In the genomic region with DNA sequence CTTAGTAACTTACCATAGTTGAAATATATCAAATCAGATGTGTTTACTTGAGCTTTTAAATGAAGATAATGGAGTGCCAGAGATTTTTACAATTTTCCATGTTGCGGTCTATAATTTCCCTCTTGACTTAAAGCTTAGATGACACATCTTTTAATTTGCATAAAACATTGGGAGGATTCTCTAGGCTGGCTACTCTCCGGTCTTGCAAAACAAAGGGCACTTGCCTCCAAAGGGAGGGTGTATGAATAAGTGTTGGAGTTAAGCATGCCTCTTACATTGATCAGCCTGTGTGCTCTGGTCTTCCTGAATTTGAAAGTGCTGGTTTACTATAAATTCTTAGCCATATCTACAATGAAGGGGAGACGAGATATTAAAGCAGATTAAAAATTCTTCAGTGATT, we compare ENCODE assay signal across 18 cellular contexts.
DNase-seq lines count a peak whose midpoint lies in the region; ATAC-seq and TF ChIP-seq lines count a peak whose summit lies in the region.
"Had no signal": no experiment of that assay in that cellular context is flagged by ENCODE, and none has a peak within 500 bp of the region (broad histone marks: within the 10 kb centered on the region; RNA-seq: fewer than 3 reads in every experiment).

No MANE protein-coding gene starts in this region.

- no peak for TF ChIP-seq CTCF in foreskin fibroblast (IDR thresholded peaks at IDR 0.05; ENCODE audit: low read depth, low read length)
- no peak for TF ChIP-seq CTCF in brain microvascular endothelial cell (IDR thresholded peaks at IDR 0.05; ENCODE audit: low read depth, low read length, missing control alignments)

- DNase-seq in DMS79 (lab: John Stamatoyannopoulos, UW) (peak; percentile 32), HS-5 (ENCODE audit: low read depth) (peak; percentile 15), adipocyte (ENCODE audit: low read depth) (peak; percentile 10), foreskin fibroblast (peak; percentile 45 to 64), KBM-7 (no peak), brain microvascular endothelial cell (no peak)
- no peak for DNase-seq in activated naive CD4-positive, alpha-beta T cell treated with Interleukin-2 at 50 U/mL for 16 hours
- DNase-seq: AML-193, COR-L47, NCI-H1048, NCI-H1436 treated with DMSO at 0.1 percent for 48 hours, NCI-H2081 treated with DMSO at 0.1 percent for 48 hours, NCI-H2227 treated with DMSO at 0.1 percent for 48 hours, PC-3, SW 1271 had no signal

- no peaks in the 10 kb centered on the region for H3K4me1 ChIP-seq in adipocyte (ENCODE audit: control insufficient read depth, insufficient read depth, low read length)
- H3K4me1 ChIP-seq: A549, HAP-1 had no signal

- peaks cover 5% of the 10 kb centered on the region for H3K9me3 ChIP-seq in adipocyte (ENCODE audit: control insufficient read depth, low read length)
- H3K9me3 ChIP-seq: A549, HAP-1 had no signal

- H3K36me3 ChIP-seq in adipocyte (ENCODE audit: control insufficient read depth, insufficient read depth, low read length, severe bottlenecking) (no peaks in the 10 kb centered on the region), brain microvascular endothelial cell (replicated peaks) (no peaks in the 10 kb centered on the region)
- H3K36me3 ChIP-seq: HAP-1 had no signal

- no peak for ATAC-seq in HG02852 (IDR thresholded peaks at IDR 0.05; ENCODE audit: unreplicated experiment)
- ATAC-seq: A549, PC-3 had no signal

- in situ Hi-C loops in KBM-7 (cut with MboI; ENCODE audit: low pct_unique_long_range_greater_than_20kb, low sequenced_read_pairs): no loop called here
- in situ Hi-C loops in brain microvascular endothelial cell (cut with HindIII; ENCODE audit: low pct_ligation_motif_present, low sequenced_read_pairs): no loop called here

- no peaks in the 10 kb centered on the region for H3K27me3 ChIP-seq in adipocyte (replicated peaks; ENCODE audit: control insufficient read depth, insufficient read depth, low read length)
- no peaks in the 10 kb centered on the region for H3K27me3 ChIP-seq in brain microvascular endothelial cell (replicated peaks)

- H3K4me3 ChIP-seq in adipocyte (ENCODE audit: low read length) (no peak overlapping the region), foreskin fibroblast (ENCODE audit: low read depth in 1 of 2, low read length in 2 of 2) (no peak overlapping the region), brain microvascular endothelial cell (ENCODE audit: low read depth, low read length) (no peak overlapping the region)
- H3K4me3 ChIP-seq: A549, HAP-1 had no signal

- no peak overlapping the region for H3K27ac ChIP-seq in brain microvascular endothelial cell
- H3K27ac ChIP-seq: A549 had no signal

- no peak overlapping the region for H3K9ac ChIP-seq in adipocyte (ENCODE audit: low read length)

Comparison
In these comparisons a context has a peak if more than half of its experiments do, and no peak if none do; other contexts are left out.
1. DNase-seq: peak in DMS79 (single experiment), HS-5 (single experiment), adipocyte (single experiment) and foreskin fibroblast (2 of 2); none in KBM-7 (single experiment), activated naive CD4-positive, alpha-beta T cell treated with Interleukin-2 at 50 U/mL for 16 hours (single experiment) and brain microvascular endothelial cell (single experiment).